In genomic region chr20:56360899-56361199, GRCh38 we compare ENCODE assay signal across 16 cellular contexts. TPM values are rescaled to one million over a fixed set of nuclear protein-coding genes. Genes with fewer than 3 reads are reported as not detected.
DNase-seq lines count a peak whose midpoint lies in the region; ATAC-seq and TF ChIP-seq lines count a peak whose summit lies in the region.
"Had no signal": no experiment of that assay in that cellular context is flagged by ENCODE, and none has a peak within 500 bp of the region (broad histone marks: within the 10 kb centered on the region; RNA-seq: fewer than 3 reads in every experiment).

No MANE protein-coding gene starts in this region.

- H3K27ac ChIP-seq in SK-N-SH (ENCODE audit: low read depth in 2 of 2, low read length in 1 of 2) (no peak overlapping the region), RWPE1 (peak overlapping the region; percentile 96), fibroblast of lung (ENCODE audit: insufficient read depth, low read length) (no peak overlapping the region), psoas muscle (peak overlapping the region; percentile 91)

- no peak overlapping the region for H2AFZ ChIP-seq in SK-N-SH (ENCODE audit: low read depth)
- no peak overlapping the region for H2AFZ ChIP-seq in fibroblast of lung (ENCODE audit: low read length)

- H3K27me3 ChIP-seq in SK-N-SH (ENCODE audit: insufficient read depth) (no peaks in the 10 kb centered on the region), fibroblast of lung (ENCODE audit: control insufficient read depth, insufficient read depth, low read length) (no peaks in the 10 kb centered on the region), psoas muscle (ENCODE audit: insufficient read depth in 3 of 3, low read length in 2 of 3) (no peaks in the 10 kb centered on the region)
- H3K27me3 ChIP-seq: transverse colon had no signal

- peaks cover 0 to 14% of the 10 kb centered on the region in 2 experiments; a peak in 2 of 4 replicates for H3K4me1 ChIP-seq in SK-N-SH (ENCODE audit: control insufficient read depth in 1 of 2, insufficient read depth in 2 of 2, low read depth in 1 of 2, low read length in 1 of 2)
- peaks cover 7% of the 10 kb centered on the region for H3K4me1 ChIP-seq in fibroblast of lung (ENCODE audit: control insufficient read depth, extremely low read depth, insufficient read depth, low read length)
- H3K4me1 ChIP-seq in psoas muscle: peaks cover 23% of the 10 kb centered on the region

- H3K4me3 ChIP-seq in SK-N-SH (ENCODE audit: low read depth in 2 of 2, low read length in 1 of 2) (no peak overlapping the region), fibroblast of lung (replicated peaks in 1 of 4; ENCODE audit: control extremely low read depth in 1 of 4, insufficient read depth in 1 of 4, low read depth in 3 of 4, low read length in 4 of 4) (peak overlapping the region in 1 of 4 experiments; percentile 95), psoas muscle (peak overlapping the region; percentile 86)

- no peak for TF ChIP-seq EP300 in SK-N-SH (IDR thresholded peaks at IDR 0.05; ENCODE audit: borderline replicate concordance in 1 of 2, low read depth in 1 of 2, low read length in 1 of 2)

- H3K4me2 ChIP-seq in SK-N-SH (peak overlapping the region; percentile 96), fibroblast of lung (ENCODE audit: extremely low read depth, insufficient read depth, low read length) (peak overlapping the region; percentile 95)

- no peak for DNase-seq in SK-N-SH
- no peak for DNase-seq in RWPE1 (ENCODE audit: low spot score)
- no peak for DNase-seq in fibroblast of lung (ENCODE audit: low read depth in 2 of 2)
- no peak for DNase-seq in psoas muscle
- DNase-seq in globus pallidus (ENCODE audit: low spot score): no peak
- no peak for DNase-seq in NCI-H146 (lab: John Stamatoyannopoulos, UW)
- DNase-seq: 8988T; activated CD4-positive, alpha-beta T cell treated with anti-CD3 and anti-CD28 coated beads for 4 hours; effector memory CD4-positive, alpha-beta T cell; Kasumi-1; kidney glomerular epithelial cell; NCI-H2029; transverse colon had no signal

- H3K9me3 ChIP-seq in SK-N-SH (no peaks in the 10 kb centered on the region), fibroblast of lung (ENCODE audit: control insufficient read depth, insufficient read depth, low read depth, low read length) (no peaks in the 10 kb centered on the region), psoas muscle (no peaks in the 10 kb centered on the region)
- H3K9me3 ChIP-seq: transverse colon had no signal

- no peaks in the 10 kb centered on the region for H4K20me1 ChIP-seq in SK-N-SH (ENCODE audit: insufficient read depth)
- H4K20me1 ChIP-seq in fibroblast of lung (ENCODE audit: control insufficient read depth, extremely low read depth, insufficient read depth, low read length): no peaks in the 10 kb centered on the region

- intact Hi-C loops in psoas muscle (cut with DNase I): no loop called here

- TF ChIP-seq CTCF in SK-N-SH (IDR thresholded peaks at IDR 0.05): no peak
- TF ChIP-seq CTCF in RWPE1 (conservative IDR thresholded peaks at IDR 0.05; ENCODE audit: low read depth): no peak
- no peak for TF ChIP-seq CTCF in fibroblast of lung (conservative IDR thresholded peaks at IDR 0.05 in 1 of 2, IDR thresholded peaks at IDR 0.05 in 1 of 2; ENCODE audit: low read depth in 1 of 2, low read length in 2 of 2)
- TF ChIP-seq CTCF in psoas muscle (IDR thresholded peaks at IDR 0.05): no peak

- H3K9ac ChIP-seq in SK-N-SH: no peak overlapping the region
- no peak overlapping the region for H3K9ac ChIP-seq in fibroblast of lung (ENCODE audit: insufficient read depth, low read length)

- H3K79me2 ChIP-seq in SK-N-SH (ENCODE audit: insufficient read depth): peaks cover 46% of the 10 kb centered on the region
- H3K79me2 ChIP-seq in fibroblast of lung (ENCODE audit: control insufficient read depth, insufficient read depth, low read length): peaks cover 13% of the 10 kb centered on the region

- POLR2A ChIA-PET in SK-N-SH (lab: Yijun Ruan, JAX): no interaction called here
- POLR2A ChIA-PET in RWPE1 (lab: Yijun Ruan, JAX; ENCODE audit: low non-redundant PET): no interaction called here

- ATAC-seq in SK-N-SH treated with all-trans-retinoic acid at 6 μM for 48 hours (no peak), psoas muscle (no peak), HG03045 (IDR thresholded peaks at IDR 0.05; ENCODE audit: unreplicated experiment) (no peak)
- ATAC-seq: activated T-helper 17 cell treated with anti-CD3 and anti-CD28 coated beads, Interleukin-2, amount 50 U/mL, for 72 hours had no signal

- CTCF ChIA-PET in SK-N-SH (lab: Yijun Ruan, JAX) (interaction anchor here (0.8 kb wide), 1 partner anchor 17 kb away, joined by 4 read pairs; no protein-coding TSS in a partner anchor), RWPE1 (lab: Yijun Ruan, JAX) (no interaction called here)

- TF ChIP-seq RAD21 in SK-N-SH (IDR thresholded peaks at IDR 0.05; ENCODE audit: low read length): no peak

- H3F3A ChIP-seq in SK-N-SH (replicated peaks; ENCODE audit: insufficient read depth): peaks cover 1% of the 10 kb centered on the region

- 79% methylated on average over 5 of the region's 8 CpGs for WGBS in SK-N-SH (ENCODE audit: low lambda C conversion rate)
- WGBS in psoas muscle, 3 donors: 63 to 71% (median 68%) methylated on average over 8 of the region's 8 CpGs

- no peaks in the 10 kb centered on the region for H3K9me2 ChIP-seq in SK-N-SH

- H3K36me3 ChIP-seq in SK-N-SH (replicated peaks in 1 of 2; ENCODE audit: control insufficient read depth in 1 of 2, insufficient read depth in 2 of 2, low read length in 1 of 2) (peaks cover 3 to 8% of the 10 kb centered on the region in 2 experiments), fibroblast of lung (ENCODE audit: control insufficient read depth, insufficient read depth, low read length) (no peaks in the 10 kb centered on the region), psoas muscle (ENCODE audit: insufficient read depth in 1 of 2, low read depth in 1 of 2) (peaks cover 0 to 18% of the 10 kb centered on the region in 2 donors)

TF ChIP-seq in SK-N-SH, 30 proteins besides CTCF, POLR2A, EP300 and RAD21 (continues in another document):
- TF ChIP-seq RFX5 (IDR thresholded peaks at IDR 0.05; ENCODE audit: low read length) (no peak), FOXM1 (IDR thresholded peaks at IDR 0.05; ENCODE audit: low read depth) (no peak), SIN3A (IDR thresholded peaks at IDR 0.05; ENCODE audit: borderline replicate concordance, low read depth, low read length) (no peak), MXI1 (IDR thresholded peaks at IDR 0.05; ENCODE audit: low read depth, low read length) (no peak), SMC3 (IDR thresholded peaks at IDR 0.05; ENCODE audit: low read depth, low read length) (no peak), YY1 (IDR thresholded peaks at IDR 0.05; ENCODE audit: low read depth) (no peak), GATA2 (CRISPR knock-in tag; IDR thresholded peaks at IDR 0.05) (no peak)

TF ChIP-seq in SK-N-SH treated with all-trans-retinoic acid at 6 μM for 48 hours, 23 proteins besides CTCF, POLR2A, EP300 and RAD21:
- TF ChIP-seq ZFP30 (CRISPR knock-in tag; IDR thresholded peaks at IDR 0.05): no peak
- no peak for TF ChIP-seq ESRRG (CRISPR knock-in tag; IDR thresholded peaks at IDR 0.05)
- TF ChIP-seq ZC3H10 (CRISPR knock-in tag; IDR thresholded peaks at IDR 0.05): no peak

RNA-seq across cellular contexts. Expression of gene FAM210B, which starts 2.1 kb away (rescaled TPM):
- polyA plus RNA-seq in SK-N-SH (2012; rRNA removed) (34.6 and 44.1 TPM in 2 replicates), fibroblast of lung (63.6 and 90.6 TPM in 2 replicates), psoas muscle (10 to 100 TPM; 21.0 to 68.5 (median 37.8) TPM)
- 53.8 and 56.9 TPM in 2 replicates for polyA plus RNA-seq in SK-N-SH (2012; cell fraction: cytosol; rRNA removed)
- 13.4 and 20.1 TPM in 2 replicates for polyA plus RNA-seq in SK-N-SH (2012; cell fraction: nucleus; rRNA removed)
- total RNA-seq in fibroblast of lung (71.9 and 120 TPM in 2 replicates), psoas muscle (10 to 100 TPM; 35.6 to 64.6 (median 53.2) TPM)
- 49.4 and 60.5 TPM in 2 replicates for polyA plus RNA-seq in fibroblast of lung (2012)
- 19.7 and 20.2 TPM in 2 replicates for polyA minus RNA-seq in fibroblast of lung (ENCODE audit: low replicate concordance)

RNA-seq across cellular contexts. Expression of gene AURKA, which starts 31.2 kb away (rescaled TPM):
- polyA plus RNA-seq in SK-N-SH (2012; rRNA removed) (24.6 and 27.6 TPM in 2 replicates), fibroblast of lung (32.7 and 89.3 TPM in 2 replicates), psoas muscle (10 to 100 TPM in 2 of 3 donors, 1 to 10 TPM in 1; 7.5 to 20.3 (median 14.3) TPM)
- 27.6 and 29.6 TPM in 2 replicates for polyA plus RNA-seq in SK-N-SH (2012; cell fraction: cytosol; rRNA removed)
- polyA plus RNA-seq in SK-N-SH (2012; cell fraction: nucleus; rRNA removed): 11.1 and 15.1 TPM in 2 replicates
- total RNA-seq in fibroblast of lung (4.9 and 27.7 TPM in 2 replicates), psoas muscle (10 to 100 TPM in 1 of 4 donors, 1 to 10 TPM in 3; 2.9 to 13.4 (median 3.3) TPM)
- 20.4 and 60.3 TPM in 2 replicates for polyA plus RNA-seq in fibroblast of lung (2012)
- 5.4 and 24.1 TPM in 2 replicates for polyA minus RNA-seq in fibroblast of lung (ENCODE audit: low replicate concordance)

RNA-seq across cellular contexts. Expression of gene CSTF1, which starts 31.6 kb away (rescaled TPM):
- polyA plus RNA-seq in SK-N-SH (2012; rRNA removed): 23.4 and 31.2 TPM in 2 replicates
- polyA plus RNA-seq in SK-N-SH (2012; cell fraction: cytosol; rRNA removed): 23.7 and 25.3 TPM in 2 replicates
- polyA plus RNA-seq in SK-N-SH (2012; cell fraction: nucleus; rRNA removed): 27.4 and 32.0 TPM in 2 replicates
- 28.8 and 31.2 TPM in 2 replicates for total RNA-seq in fibroblast of lung
- polyA plus RNA-seq in fibroblast of lung: 55.2 and 68.6 TPM in 2 replicates
- 34.5 and 46.9 TPM in 2 replicates for polyA plus RNA-seq in fibroblast of lung (2012)
- 133 and 137 TPM in 2 replicates for polyA minus RNA-seq in fibroblast of lung (ENCODE audit: low replicate concordance)
- total RNA-seq in psoas muscle: 10 to 100 TPM; 15.5 to 20.3 (median 16.7) TPM
- 10 to 100 TPM in 2 of 3 donors, 1 to 10 TPM in 1; 10.0 to 19.9 (median 12.1) TPM for polyA plus RNA-seq in psoas muscle

RNA-seq across cellular contexts. Expression of gene CASS4, which starts 51.2 kb away (rescaled TPM):
- polyA plus RNA-seq in SK-N-SH (2012; rRNA removed) (0.02 TPM in 1 of 2 replicates, not detected in the other), fibroblast of lung (63.7 and 65.8 TPM in 2 replicates), psoas muscle (under 1 TPM; 0.08 to 0.39 (median 0.14) TPM)
- polyA plus RNA-seq in SK-N-SH (2012; cell fraction: cytosol; rRNA removed): 0.03 TPM in 1 of 2 replicates, not detected in the other
- polyA plus RNA-seq in SK-N-SH (2012; cell fraction: nucleus; rRNA removed): 0.02 and 0.06 TPM in 2 replicates
- total RNA-seq in fibroblast of lung (14.9 and 17.7 TPM in 2 replicates), psoas muscle (under 1 TPM; 0.29 to 0.73 (median 0.35) TPM)
- 39.0 and 48.2 TPM in 2 replicates for polyA plus RNA-seq in fibroblast of lung (2012)
- 84.7 and 110 TPM in 2 replicates for polyA minus RNA-seq in fibroblast of lung (ENCODE audit: low replicate concordance)

Comparison
In these comparisons a context has a peak if more than half of its experiments do, and no peak if none do; other contexts are left out.
1. H3K27ac ChIP-seq: peak in RWPE1 (single experiment) and psoas muscle (single experiment); none in SK-N-SH (0 of 2) and fibroblast of lung (single experiment).